Comparison of ENCODE assay signal across 11 cellular contexts in the genomic region with DNA sequence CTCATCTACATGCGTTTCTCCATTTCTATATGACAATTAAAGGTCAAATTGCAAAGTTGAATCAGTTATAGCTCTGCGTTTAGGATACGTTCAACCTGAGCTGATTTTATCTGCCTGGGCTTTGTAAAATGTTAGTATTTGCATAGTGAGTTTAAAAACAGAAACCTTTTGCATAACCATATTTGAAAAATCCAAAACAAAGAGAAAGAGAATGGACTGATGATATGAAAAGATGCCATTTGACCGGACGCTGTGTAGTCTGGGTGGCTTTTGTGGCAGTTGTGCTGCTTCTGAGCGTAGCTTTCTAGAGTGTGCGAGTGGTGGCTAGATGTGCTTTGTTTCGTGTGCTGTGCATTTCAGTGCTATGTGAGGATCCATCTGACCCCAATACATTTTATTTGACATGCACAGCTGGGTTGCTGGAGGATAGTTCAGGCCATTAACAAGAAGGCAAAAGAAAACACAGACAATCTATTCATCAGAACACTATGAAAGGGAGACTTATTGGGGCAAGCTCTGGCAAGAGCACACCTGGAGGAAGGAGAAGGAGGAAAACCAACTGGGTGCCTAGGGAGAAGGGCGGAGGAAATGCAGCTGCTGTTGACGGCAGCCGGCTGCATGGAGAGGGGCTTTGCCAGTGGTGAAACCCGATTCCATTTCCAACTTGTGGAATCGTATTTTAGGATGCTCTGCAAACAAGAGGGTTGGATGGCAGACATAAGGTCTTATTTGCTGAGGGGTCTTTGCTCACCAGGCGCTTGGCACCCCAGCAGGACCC.
DNase-seq lines count a peak whose midpoint lies in the region; ATAC-seq and TF ChIP-seq lines count a peak whose summit lies in the region.
"Had no signal": no experiment of that assay in that cellular context is flagged by ENCODE, and none has a peak within 500 bp of the region (broad histone marks: within the 10 kb centered on the region; RNA-seq: fewer than 3 reads in every experiment).

No MANE protein-coding gene starts in this region.

- H3K27me3 ChIP-seq in endodermal cell (ENCODE audit: control insufficient read depth, insufficient read depth, low read length, poor library complexity, severe bottlenecking) (no peaks in the 10 kb centered on the region), heart left ventricle (peaks cover 0 to 47% (median 6%) of the 10 kb centered on the region in 9 donors), left lung (peaks cover 0 to 10% of the 10 kb centered on the region in 2 donors)
- H3K27me3 ChIP-seq: right lobe of liver had no signal

- H3K36me3 Mint-ChIP-seq in activated naive CD4-positive, alpha-beta T cell treated with anti-CD3 and anti-CD28 coated beads for 36 hours (ENCODE audit: low read depth): no peaks in the 10 kb centered on the region
- H3K36me3 Mint-ChIP-seq in endodermal cell (ENCODE audit: low read depth) (peaks cover 4% of the 10 kb centered on the region), type B pancreatic cell (no peaks in the 10 kb centered on the region)
- H3K36me3 Mint-ChIP-seq: CD14-positive monocyte had no signal

- H3K9me3 Mint-ChIP-seq in activated naive CD4-positive, alpha-beta T cell treated with anti-CD3 and anti-CD28 coated beads for 36 hours: peaks cover 3% of the 10 kb centered on the region
- H3K9me3 Mint-ChIP-seq in endodermal cell: peaks cover 3% of the 10 kb centered on the region
- no peaks in the 10 kb centered on the region for H3K9me3 Mint-ChIP-seq in type B pancreatic cell

- TF ChIP-seq CTCF in endodermal cell (conservative IDR thresholded peaks at IDR 0.05) (no peak), type B pancreatic cell (conservative IDR thresholded peaks at IDR 0.05) (no peak), heart left ventricle (IDR thresholded peaks at IDR 0.05) (no peak), left lung (IDR thresholded peaks at IDR 0.05) (no peak)

- 75 to 80% methylated on average over 12 to 14 of the region's 14 CpGs for WGBS in endodermal cell (ENCODE audit: insufficient coverage in 1 of 2, insufficient read length in 1 of 2), 2 experiments
- WGBS in heart left ventricle, 4 donors: 69 to 76% (median 73%) methylated on average over 13 to 14 of the region's 14 CpGs

- CTCF ChIA-PET in activated naive CD4-positive, alpha-beta T cell treated with anti-CD3 and anti-CD28 coated beads for 36 hours (lab: Charles Lee): interaction anchor here (1.2 to 1.8 kb wide), 2 partner anchors 19 to 46 kb away, joined by 3 to 8 read pairs; no protein-coding TSS in a partner anchor

- no peaks in the 10 kb centered on the region for H3K36me3 ChIP-seq in endodermal cell (ENCODE audit: control insufficient read depth, insufficient read depth, low read length)
- H3K36me3 ChIP-seq in heart left ventricle: no peaks in the 10 kb centered on the region
- H3K36me3 ChIP-seq in left lung: no peaks in the 10 kb centered on the region
- H3K36me3 ChIP-seq: right lobe of liver had no signal

- no peak overlapping the region for H3K9ac ChIP-seq in endodermal cell (ENCODE audit: extremely low read depth, low read length, poor library complexity, severe bottlenecking)

- intact Hi-C loops in activated naive CD4-positive, alpha-beta T cell treated with anti-CD3 and anti-CD28 coated beads for 36 hours (cut with micrococcal nuclease): loop anchor here (1.0 kb wide), 1 partner anchor 12 kb away; no protein-coding TSS in a partner anchor
- intact Hi-C loops in heart left ventricle (cut with DNase I) (loop anchor here in 1 of 10 donors (10.0 kb wide), 1 partner anchor 246 kb away; no protein-coding TSS in a partner anchor), left lung (cut with DNase I) (no loop called here)

- H3K4me1 ChIP-seq in endodermal cell (ENCODE audit: control insufficient read depth, insufficient read depth, low read length) (peaks cover 5% of the 10 kb centered on the region), heart left ventricle (no peaks in the 10 kb centered on the region), left lung (no peaks in the 10 kb centered on the region)
- H3K4me1 ChIP-seq: right lobe of liver had no signal

- H3K4me3 ChIP-seq in endodermal cell (ENCODE audit: low read length) (no peak overlapping the region), heart left ventricle (no peak overlapping the region), left lung (no peak overlapping the region)
- H3K4me3 ChIP-seq: right lobe of liver had no signal

- H3K27ac Mint-ChIP-seq in activated naive CD4-positive, alpha-beta T cell treated with anti-CD3 and anti-CD28 coated beads for 36 hours: no peak overlapping the region
- H3K27ac Mint-ChIP-seq in endodermal cell (no peak overlapping the region), type B pancreatic cell (no peak overlapping the region)

- H3K4me3 Mint-ChIP-seq in activated naive CD4-positive, alpha-beta T cell treated with anti-CD3 and anti-CD28 coated beads for 36 hours: peak overlapping the region; percentile 3
- H3K4me3 Mint-ChIP-seq in endodermal cell (no peak overlapping the region), type B pancreatic cell (peak overlapping the region; percentile 39)
- H3K4me3 Mint-ChIP-seq: CD14-positive monocyte had no signal

- H3K27ac ChIP-seq in endodermal cell (ENCODE audit: low read depth, low read length): peak overlapping the region; percentile 16
- H3K27ac ChIP-seq in heart left ventricle: no peak overlapping the region
- no peak overlapping the region for H3K27ac ChIP-seq in left lung
- H3K27ac ChIP-seq: right lobe of liver had no signal

- DNase-seq in activated naive CD4-positive, alpha-beta T cell treated with anti-CD3 and anti-CD28 coated beads for 36 hours: no peak
- DNase-seq in activated naive CD4-positive, alpha-beta T cell treated with Interleukin-2 at 50 U/mL for 16 hours: no peak
- DNase-seq in NCI-H526 treated with DMSO at 0.1 percent for 48 hours (lab: John Stamatoyannopoulos, UW) (peak; percentile 92), endodermal cell (no peak), type B pancreatic cell (ENCODE audit: extremely low spot score, unreplicated experiment) (no peak), heart left ventricle (no peak), SW480 (ENCODE audit: low spot score) (no peak), left lung (no peak)
- DNase-seq: mesendoderm, right lobe of liver had no signal

- peaks cover 32% of the 10 kb centered on the region for H3K4me1 Mint-ChIP-seq in activated naive CD4-positive, alpha-beta T cell treated with anti-CD3 and anti-CD28 coated beads for 36 hours (ENCODE audit: low read depth)
- peaks cover 23% of the 10 kb centered on the region for H3K4me1 Mint-ChIP-seq in endodermal cell
- H3K4me1 Mint-ChIP-seq in type B pancreatic cell (ENCODE audit: unreplicated experiment): peaks cover 25% of the 10 kb centered on the region

- ATAC-seq in heart left ventricle: no peak
- no peak for ATAC-seq in left lung

- H3K27me3 Mint-ChIP-seq in activated naive CD4-positive, alpha-beta T cell treated with anti-CD3 and anti-CD28 coated beads for 36 hours (ENCODE audit: low read depth): peaks cover 62% of the 10 kb centered on the region
- H3K27me3 Mint-ChIP-seq in endodermal cell (ENCODE audit: insufficient read depth) (peaks cover 4% of the 10 kb centered on the region), type B pancreatic cell (peaks cover 19% of the 10 kb centered on the region)

- no peak for TF ChIP-seq POLR2A in heart left ventricle (IDR thresholded peaks at IDR 0.05)

- H3K9me3 ChIP-seq in endodermal cell (ENCODE audit: control insufficient read depth, low read length) (no peaks in the 10 kb centered on the region), heart left ventricle (no peaks in the 10 kb centered on the region), left lung (no peaks in the 10 kb centered on the region)
- H3K9me3 ChIP-seq: right lobe of liver had no signal
